ENCODE assay signal across 31 cellular contexts in genomic region chr9:109255394-109255793, GRCh38.
"Had no signal": no experiment of that assay in that cellular context is flagged by ENCODE, and none has a peak within 500 bp of the region (broad histone marks: within the 10 kb centered on the region; RNA-seq: fewer than 3 reads in every experiment).

No MANE protein-coding gene starts in this region.

- H3K9me3 ChIP-seq: breast epithelium, esophagus muscularis mucosa, heart left ventricle, left ventricle myocardium inferior, neutrophil, pancreas, psoas muscle, uterus had no signal

- FAIRE-seq: pancreas had no signal

- H3K36me3 Mint-ChIP-seq: immature natural killer cell; naive B cell; stimulated activated naive B cell treated with anti-CD40 and anti-IgM and Interleukin-4, amounts not matched to agents 10 μg/mL and 1 μg/mL and 100 μg/mL, for 72 hours had no signal

- H3K27me3 ChIP-seq: breast epithelium, esophagus muscularis mucosa, foreskin keratinocyte, pancreas, uterus had no signal

- H3K9me3 Mint-ChIP-seq: dendritic cell treated with granulocyte-macrophage colony-stimulating factor and Interleukin-4, amounts not matched to agents 40 ng/mL and 50 ng/mL, for 4 days; immature natural killer cell; mesothelial cell of epicardium; nephron progenitor cell; stimulated activated naive B cell treated with anti-CD40 and anti-IgM and Interleukin-4, amounts not matched to agents 10 μg/mL and 1 μg/mL and 100 μg/mL, for 72 hours; T-helper 2 cell treated with Interferon-gamma antibody and Interleukin-4, amounts not matched to agents 5 μg/mL and 100 μg/mL, for 36 hours had no signal

- H3K4me3 Mint-ChIP-seq: dendritic cell treated with granulocyte-macrophage colony-stimulating factor and Interleukin-4, amounts not matched to agents 40 ng/mL and 50 ng/mL, for 4 days; immature natural killer cell; mesothelial cell of epicardium; naive B cell; nephron progenitor cell; stimulated activated naive B cell treated with anti-CD40 and anti-IgM and Interleukin-4, amounts not matched to agents 10 μg/mL and 1 μg/mL and 100 μg/mL, for 72 hours; T-helper 2 cell treated with Interferon-gamma antibody and Interleukin-4, amounts not matched to agents 5 μg/mL and 100 μg/mL, for 36 hours had no signal

- H3K27ac ChIP-seq: esophagus muscularis mucosa, foreskin keratinocyte, heart left ventricle, left ventricle myocardium inferior, neutrophil, psoas muscle, uterus had no signal

- H3K36me3 ChIP-seq: breast epithelium, esophagus muscularis mucosa, heart left ventricle, left ventricle myocardium inferior, neutrophil, uterus had no signal

- DNase-seq: activated CD4-positive, alpha-beta T cell treated with anti-CD3 and anti-CD28 coated beads for 4 hours; activated CD4-positive, alpha-beta T cell treated with anti-CD3 and anti-CD28 coated beads, Interleukin-2, amount 50 U/mL, for 4 hours; activated CD4-positive, CD25-positive, alpha-beta regulatory T cell; activated CD8-positive, alpha-beta memory T cell treated with anti-CD3 and anti-CD28 coated beads, Interleukin-2, amount 50 U/mL, for 4 hours; activated gamma-delta T cell treated with Interleukin-2 at 50 U/mL for 16 hours; activated naive CD4-positive, alpha-beta T cell treated with anti-CD3 and anti-CD28 coated beads, Interleukin-2, amount 50 U/mL, for 16 hours; activated T-cell treated with anti-CD3 and anti-CD28 coated beads, Interleukin-2, amount 50 U/mL, for 1 hour; amniotic stem cell; central memory CD4-positive, alpha-beta T cell; foreskin keratinocyte; heart left ventricle; hypothalamus; immature natural killer cell; kidney glomerular epithelial cell; left ventricle myocardium inferior; naive B cell; nephron progenitor cell; psoas muscle; stimulated activated CD4-positive, alpha-beta T cell treated with anti-CD3 and anti-CD28 coated beads, Interleukin-2, amount 100 ng/mL, for 24 hours; stimulated activated naive B cell treated with anti-CD40 and anti-IgM and Interleukin-4, amounts not matched to agents 10 μg/mL and 1 μg/mL and 100 μg/mL, for 72 hours; T-helper 1 cell; trophoblast cell; uterus had no signal

- H3K27ac Mint-ChIP-seq: dendritic cell treated with granulocyte-macrophage colony-stimulating factor and Interleukin-4, amounts not matched to agents 40 ng/mL and 50 ng/mL, for 4 days; immature natural killer cell; mesothelial cell of epicardium; naive B cell; nephron progenitor cell; stimulated activated naive B cell treated with anti-CD40 and anti-IgM and Interleukin-4, amounts not matched to agents 10 μg/mL and 1 μg/mL and 100 μg/mL, for 72 hours; T-helper 2 cell treated with Interferon-gamma antibody and Interleukin-4, amounts not matched to agents 5 μg/mL and 100 μg/mL, for 36 hours had no signal

- ATAC-seq: foreskin keratinocyte; heart left ventricle; pancreas; psoas muscle; stimulated activated naive B cell treated with anti-CD40 and anti-IgM and Interleukin-4, amounts not matched to agents 10 μg/mL and 1 μg/mL and 100 μg/mL, for 72 hours had no signal

- H3K4me3 ChIP-seq: breast epithelium, esophagus muscularis mucosa, heart left ventricle, left ventricle myocardium inferior, pancreas, psoas muscle, smooth muscle cell, uterus had no signal

- H3K4me1 Mint-ChIP-seq: immature natural killer cell; naive B cell; stimulated activated naive B cell treated with anti-CD40 and anti-IgM and Interleukin-4, amounts not matched to agents 10 μg/mL and 1 μg/mL and 100 μg/mL, for 72 hours had no signal

- H3K4me1 ChIP-seq: breast epithelium, psoas muscle, uterus had no signal
